In genomic region chr9:75451045-75451444, GRCh38 we compare ENCODE assay signal across 15 cellular contexts.
"Had no signal": no experiment of that assay in that cellular context is flagged by ENCODE, and none has a peak within 500 bp of the region (broad histone marks: within the 10 kb centered on the region; RNA-seq: fewer than 3 reads in every experiment).

No MANE protein-coding gene starts in this region.

- ATAC-seq: activated T-helper 17 cell treated with anti-CD3 and anti-CD28 coated beads, Interleukin-2, amount 50 U/mL, for 72 hours; body of pancreas had no signal

- H3K27ac Mint-ChIP-seq: activated naive CD4-positive, alpha-beta T cell treated with anti-CD3 and anti-CD28 coated beads for 36 hours; activated T-helper 17 cell treated with anti-CD3 and anti-CD28 coated beads, Interleukin-2, amount 50 U/mL, for 72 hours; nephron progenitor cell; stimulated activated naive CD8-positive, alpha-beta T cell treated with anti-CD3 and anti-CD28 coated beads, Interleukin-15, Interleukin-2, amounts not matched to agents 100 ng/mL and 50 ng/mL, for 24 hours; WTC11 had no signal

- DNase-seq: activated CD4-positive, alpha-beta T cell treated with anti-CD3 and anti-CD28 coated beads for 48 hours; activated CD8-positive, alpha-beta memory T cell treated with anti-CD3 and anti-CD28 coated beads for 24 hours; activated naive CD4-positive, alpha-beta T cell treated with anti-CD3 and anti-CD28 coated beads for 36 hours; body of pancreas; dermis blood vessel endothelial cell; hypothalamus; nephron progenitor cell; ovary; stimulated activated CD4-positive, alpha-beta T cell treated with anti-CD3 and anti-CD28 coated beads, Interleukin-15, amount 100 ng/mL, for 24 hours; stimulated activated CD4-positive, alpha-beta T cell treated with anti-CD3 and anti-CD28 coated beads, Interleukin-4, amount 100 ng/mL, for 24 hours had no signal

- H3K4me1 ChIP-seq: body of pancreas had no signal

- H3K4me1 Mint-ChIP-seq: activated T-helper 17 cell treated with anti-CD3 and anti-CD28 coated beads, Interleukin-2, amount 50 U/mL, for 72 hours; central memory CD8-positive, alpha-beta T cell had no signal

- H3K4me3 ChIP-seq: body of pancreas, ovary, thoracic aorta had no signal

- H3K27me3 ChIP-seq: body of pancreas, ovary had no signal

- H3K36me3 ChIP-seq: ovary, thoracic aorta had no signal

- H3K27ac ChIP-seq: body of pancreas, ovary had no signal

- H3K9me3 ChIP-seq: body of pancreas, ovary, thoracic aorta had no signal

- H3K4me3 Mint-ChIP-seq: activated naive CD4-positive, alpha-beta T cell treated with anti-CD3 and anti-CD28 coated beads for 36 hours; activated T-helper 17 cell treated with anti-CD3 and anti-CD28 coated beads, Interleukin-2, amount 50 U/mL, for 72 hours; central memory CD8-positive, alpha-beta T cell; nephron progenitor cell; stimulated activated naive CD8-positive, alpha-beta T cell treated with anti-CD3 and anti-CD28 coated beads, Interleukin-15, Interleukin-2, amounts not matched to agents 100 ng/mL and 50 ng/mL, for 24 hours; WTC11 had no signal

- H3K27me3 Mint-ChIP-seq: activated T-helper 17 cell treated with anti-CD3 and anti-CD28 coated beads, Interleukin-2, amount 50 U/mL, for 72 hours; central memory CD8-positive, alpha-beta T cell; stimulated activated naive CD8-positive, alpha-beta T cell treated with anti-CD3 and anti-CD28 coated beads, Interleukin-15, Interleukin-2, amounts not matched to agents 100 ng/mL and 50 ng/mL, for 24 hours had no signal

- H3K9me3 Mint-ChIP-seq: activated naive CD4-positive, alpha-beta T cell treated with anti-CD3 and anti-CD28 coated beads for 36 hours; activated T-helper 17 cell treated with anti-CD3 and anti-CD28 coated beads, Interleukin-2, amount 50 U/mL, for 72 hours; nephron progenitor cell; stimulated activated naive CD8-positive, alpha-beta T cell treated with anti-CD3 and anti-CD28 coated beads, Interleukin-15, Interleukin-2, amounts not matched to agents 100 ng/mL and 50 ng/mL, for 24 hours had no signal
